ENCODE assay signal across 8 cellular contexts in genomic region chrX:153599192-153600031, GRCh38. TPM values are rescaled to one million over a fixed set of nuclear protein-coding genes. Genes with fewer than 3 reads are reported as not detected.
DNase-seq lines count a peak whose midpoint lies in the region; ATAC-seq and TF ChIP-seq lines count a peak whose summit lies in the region.

No MANE protein-coding gene starts in this region.

- no peaks in the 10 kb centered on the region for H3K27me3 ChIP-seq in CD8-positive, alpha-beta T cell (ENCODE audit: insufficient read depth, low read length)

- no peaks in the 10 kb centered on the region for H3K9me3 Mint-ChIP-seq in CD8-positive, alpha-beta T cell
- no peaks in the 10 kb centered on the region for H3K9me3 Mint-ChIP-seq in endothelial cell (ENCODE audit: unreplicated experiment)

- no peak for TF ChIP-seq CTCF in CD8-positive, alpha-beta T cell (IDR thresholded peaks at IDR 0.05)
- no peak for TF ChIP-seq CTCF in endothelial cell (IDR thresholded peaks at IDR 0.05; ENCODE audit: unreplicated experiment)

- intact Hi-C loops in CD8-positive, alpha-beta T cell (cut with DNase I, micrococcal nuclease) = loop anchor here (1.0 to 5.0 kb wide), 6 partner anchors 11 to 657 kb away; partner anchors contain the start of genes ABCD1 (in 1 of the 2), BCAP31 (in 1 of the 2), HAUS7 (in 1 of the 2) and ZNF275 (in 1 of the 2)

- no peaks in the 10 kb centered on the region for H3K27me3 Mint-ChIP-seq in CD8-positive, alpha-beta T cell (ENCODE audit: low read depth)
- H3K27me3 Mint-ChIP-seq in endothelial cell (ENCODE audit: unreplicated experiment) = peaks cover 2% of the 10 kb centered on the region

- ATAC-seq in CD8-positive, alpha-beta T cell = peak; percentile 84
- peak; percentile 81 for ATAC-seq in GM19467 (IDR thresholded peaks at IDR 0.05; ENCODE audit: unreplicated experiment)

- H3K36me3 Mint-ChIP-seq in CD8-positive, alpha-beta T cell = peaks cover 13% of the 10 kb centered on the region
- peaks cover 6% of the 10 kb centered on the region for H3K36me3 Mint-ChIP-seq in endothelial cell (ENCODE audit: low read depth, unreplicated experiment)

- peaks cover 24% of the 10 kb centered on the region for H3K4me1 ChIP-seq in CD8-positive, alpha-beta T cell (ENCODE audit: insufficient read depth, low read length)

- no peak overlapping the region for H3K27ac Mint-ChIP-seq in CD8-positive, alpha-beta T cell
- no peak overlapping the region for H3K27ac Mint-ChIP-seq in endothelial cell (ENCODE audit: unreplicated experiment)

- DNase-seq in CD8-positive, alpha-beta T cell = peak; percentile 62 to 90 (median 79)
- peak; percentile 96 for DNase-seq in HPDE6-E6E7 (ENCODE audit: extremely low spot score)
- peak; percentile 63 to 85 for DNase-seq in NOMO-1 (lab: John Stamatoyannopoulos, UW; ENCODE audit: unreplicated experiment in 2 of 2)
- DNase-seq in activated CD8-positive, alpha-beta memory T cell treated with anti-CD3 and anti-CD28 coated beads, Interleukin-2, amount 50 U/mL, for 24 hours (ENCODE audit: extremely low read depth) = peak; percentile 34
- peak; percentile 80 for DNase-seq in endothelial cell (ENCODE audit: low spot score)
- peak; percentile 83 for DNase-seq in midbrain (lab: John Stamatoyannopoulos, UW)
- DNase-seq in stimulated activated CD8-positive, alpha-beta memory T cell treated with anti-CD3 and anti-CD28 coated beads, Interleukin-15, amount 100 ng/mL, for 4 hours (ENCODE audit: low read depth in 2 of 2) = peak; percentile 65 to 74

- CTCF ChIA-PET in CD8-positive, alpha-beta T cell (lab: Charles Lee) = interaction anchor here (2.1 to 3.5 kb wide), 2 partner anchors 10 to 69 kb away, joined by 6 to 20 read pairs; no protein-coding TSS in a partner anchor

- peak overlapping the region; percentile 68 for H3K4me3 ChIP-seq in CD8-positive, alpha-beta T cell (ENCODE audit: low read depth, low read length)

- peak overlapping the region; percentile 37 for H3K27ac ChIP-seq in CD8-positive, alpha-beta T cell (ENCODE audit: low read depth, low read length)

- peak overlapping the region; percentile 84 for H3K4me3 Mint-ChIP-seq in CD8-positive, alpha-beta T cell
- peak overlapping the region; percentile 83 for H3K4me3 Mint-ChIP-seq in endothelial cell (ENCODE audit: unreplicated experiment)

- H3K36me3 ChIP-seq in CD8-positive, alpha-beta T cell (ENCODE audit: insufficient read depth, low read length) = peaks cover 2% of the 10 kb centered on the region

- H3K4me1 Mint-ChIP-seq in CD8-positive, alpha-beta T cell (ENCODE audit: low read depth) = peaks cover 47% of the 10 kb centered on the region
- peaks cover 6% of the 10 kb centered on the region for H3K4me1 Mint-ChIP-seq in endothelial cell (ENCODE audit: unreplicated experiment)

- H3K9me3 ChIP-seq in CD8-positive, alpha-beta T cell (ENCODE audit: low read length) = no peaks in the 10 kb centered on the region

- POLR2A ChIA-PET in CD8-positive, alpha-beta T cell (lab: Charles Lee) = interaction anchor here (0.6 to 2.3 kb wide), 2 partner anchors 9 to 16 kb away, joined by 3 to 10 read pairs; no protein-coding TSS in a partner anchor

RNA-seq across cellular contexts. Expression of gene CCNQ, which starts 0.5 kb away (rescaled TPM):
- 10 to 100 TPM; 12.7 to 15.5 TPM for total RNA-seq in CD8-positive, alpha-beta T cell
- total RNA-seq in endothelial cell (ENCODE audit: unreplicated experiment) = 15.3 TPM

RNA-seq across cellular contexts. Expression of gene DUSP9, which starts 47.6 kb away (rescaled TPM):
- not detected for total RNA-seq in CD8-positive, alpha-beta T cell
- total RNA-seq in endothelial cell (ENCODE audit: unreplicated experiment) = not detected

Comparison
In these comparisons a context has a peak if more than half of its experiments do, and no peak if none do; other contexts are left out.
1. Peak in every context shown above with its lines: DNase-seq, ATAC-seq, H3K4me3 ChIP-seq and H3K27ac ChIP-seq.
2. DNase-seq: peak in every context shown above with its lines; median percentile 96 in HPDE6-E6E7; 83 in midbrain; 80 in endothelial cell; 79 in CD8-positive, alpha-beta T cell; 74 in NOMO-1; 70 in stimulated activated CD8-positive, alpha-beta memory T cell treated with anti-CD3 and anti-CD28 coated beads, Interleukin-15, amount 100 ng/mL, for 4 hours; 34 in activated CD8-positive, alpha-beta memory T cell treated with anti-CD3 and anti-CD28 coated beads, Interleukin-2, amount 50 U/mL, for 24 hours.